In the genomic region with DNA sequence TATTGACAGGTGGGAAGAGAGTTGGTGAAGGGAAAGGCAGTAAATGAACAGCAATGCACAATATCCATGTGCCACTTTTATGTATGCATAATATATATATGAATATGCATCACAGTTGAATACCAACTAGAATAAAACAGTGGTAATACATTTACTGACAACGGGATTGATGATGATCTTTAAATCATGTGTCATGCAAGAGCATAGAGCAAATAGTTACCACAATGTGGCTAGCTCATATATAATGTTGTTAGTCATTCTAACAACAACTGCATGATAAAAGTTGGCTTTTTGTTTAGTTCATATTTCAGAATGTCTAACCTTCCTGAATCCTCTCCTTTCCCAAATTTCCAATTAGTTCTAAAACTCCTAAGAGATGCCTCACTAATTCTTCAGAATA, we compare ENCODE assay signal across 11 cellular contexts. TPM values are rescaled to one million over a fixed set of nuclear protein-coding genes. Genes with fewer than 3 reads are reported as not detected.
A peak's percentile ranks its signal among the peaks of the same experiment; 100 is the strongest.
DNase-seq lines count a peak whose midpoint lies in the region; TF ChIP-seq lines count a peak whose summit lies in the region.
"Had no signal": no experiment of that assay in that cellular context is flagged by ENCODE, and none has a peak within 500 bp of the region (broad histone marks: within the 10 kb centered on the region; RNA-seq: fewer than 3 reads in every experiment).

No MANE protein-coding gene starts in this region.

- H3K36me3 ChIP-seq in GM23248 (ENCODE audit: low read depth): no peaks in the 10 kb centered on the region
- no peaks in the 10 kb centered on the region for H3K36me3 ChIP-seq in Loucy (ENCODE audit: insufficient read depth, low read length)
- H3K36me3 ChIP-seq in neuronal stem cell (replicated peaks in 1 of 2; ENCODE audit: control insufficient read depth in 2 of 2, insufficient read depth in 2 of 2, low read length in 2 of 2): no peaks in the 10 kb centered on the region
- H3K36me3 ChIP-seq: HAP-1 had no signal

- no peak overlapping the region for H2BK12ac ChIP-seq in neuronal stem cell (ENCODE audit: low read length)

- no peak overlapping the region for H4K8ac ChIP-seq in neuronal stem cell (ENCODE audit: low read depth, low read length)

- no peak overlapping the region for H3K14ac ChIP-seq in neuronal stem cell (ENCODE audit: low read length)

- no peak overlapping the region for H2BK5ac ChIP-seq in neuronal stem cell (ENCODE audit: low read length)

- in situ Hi-C loops in GM23248 (cut with MboI): no loop called here

- H3K27me3 ChIP-seq in GM23248 (replicated peaks; ENCODE audit: insufficient read depth) (no peaks in the 10 kb centered on the region), Loucy (ENCODE audit: insufficient read depth, low read length, poor library complexity, severe bottlenecking) (no peaks in the 10 kb centered on the region), neuronal stem cell (ENCODE audit: control insufficient read depth in 3 of 3, insufficient read depth in 3 of 3, low read depth in 1 of 3, low read length in 3 of 3) (no peaks in the 10 kb centered on the region)

- no peaks in the 10 kb centered on the region for H3K9me3 ChIP-seq in GM23248 (ENCODE audit: low read depth)
- no peaks in the 10 kb centered on the region for H3K9me3 ChIP-seq in Loucy (ENCODE audit: insufficient read depth, low read depth, low read length)
- no peaks in the 10 kb centered on the region for H3K9me3 ChIP-seq in neuronal stem cell (replicated peaks in 1 of 2; ENCODE audit: control insufficient read depth in 2 of 2, insufficient read depth in 1 of 2, low read depth in 1 of 2, low read length in 2 of 2)
- H3K9me3 ChIP-seq: A549, HAP-1 had no signal

- H3F3A ChIP-seq in GM23248 (ENCODE audit: insufficient read depth) (no peaks in the 10 kb centered on the region), Loucy (ENCODE audit: low read depth) (no peaks in the 10 kb centered on the region)

- no peak overlapping the region for H3K18ac ChIP-seq in neuronal stem cell (ENCODE audit: low read length)

- H3K27ac ChIP-seq in GM23248 (no peak overlapping the region), neuronal stem cell (replicated peaks; ENCODE audit: low read length) (no peak overlapping the region)
- H3K27ac ChIP-seq: A549 had no signal

- H2BK15ac ChIP-seq in neuronal stem cell (ENCODE audit: low read length): no peak overlapping the region

- H4K20me1 ChIP-seq in GM23248 (ENCODE audit: insufficient read depth) (no peaks in the 10 kb centered on the region), Loucy (ENCODE audit: insufficient read depth, low read length, poor library complexity, severe bottlenecking) (no peaks in the 10 kb centered on the region)

- no peaks in the 10 kb centered on the region for H3K9me2 ChIP-seq in GM23248 (ENCODE audit: insufficient read depth)
- H3K9me2 ChIP-seq in Loucy (replicated peaks; ENCODE audit: low read depth, low read length): no peaks in the 10 kb centered on the region

- H3K4me3 ChIP-seq in GM23248: no peak overlapping the region
- H3K4me3 ChIP-seq in Loucy (ENCODE audit: low read length, poor library complexity, severe bottlenecking): no peak overlapping the region
- H3K4me3 ChIP-seq in fibroblast of the aortic adventitia (ENCODE audit: low read depth, low read length): no peak overlapping the region
- no peak overlapping the region for H3K4me3 ChIP-seq in neuronal stem cell (ENCODE audit: low read length in 2 of 2)
- H3K4me3 ChIP-seq: A549, HAP-1 had no signal

- no peak overlapping the region for H3K4me2 ChIP-seq in GM23248 (ENCODE audit: unreplicated experiment)
- peak overlapping the region; percentile 24 for H3K4me2 ChIP-seq in Loucy (ENCODE audit: low read depth, low read length, poor library complexity, severe bottlenecking)
- no peak overlapping the region for H3K4me2 ChIP-seq in neuronal stem cell (ENCODE audit: insufficient read depth, low read length, poor library complexity, severe bottlenecking)
- H3K4me2 ChIP-seq: A549 had no signal

- 59 to 69% methylated on average over 1 of the region's 1 CpG for WGBS in GM23248 (ENCODE audit: low coverage in 1 of 2, low lambda C conversion rate in 2 of 2, missing lambda C conversion rate in 2 of 2), 2 experiments
- no CpG with 5 or more reads among the region's 1 CpG for WGBS in neuronal stem cell (ENCODE audit: extremely low coverage in 2 of 2, insufficient read length in 2 of 2, insufficient replicate concordance in 1 of 2), 2 donors

- H3K4ac ChIP-seq in neuronal stem cell (ENCODE audit: low read length): no peak overlapping the region

- no peak overlapping the region for H3K9ac ChIP-seq in GM23248
- no peak overlapping the region for H3K9ac ChIP-seq in Loucy (ENCODE audit: low read depth, low read length, poor library complexity, severe bottlenecking)
- no peak overlapping the region for H3K9ac ChIP-seq in neuronal stem cell (ENCODE audit: low read depth, low read length, poor library complexity)

- H4K91ac ChIP-seq in neuronal stem cell (ENCODE audit: low read depth, low read length, poor library complexity): no peak overlapping the region

- no peak overlapping the region for H2AFZ ChIP-seq in GM23248
- peak overlapping the region; percentile 43 for H2AFZ ChIP-seq in Loucy (ENCODE audit: low read length)
- H2AFZ ChIP-seq in neuronal stem cell (ENCODE audit: low read length): no peak overlapping the region

- H3K4me1 ChIP-seq in GM23248 (ENCODE audit: insufficient read depth): no peaks in the 10 kb centered on the region
- H3K4me1 ChIP-seq in Loucy (ENCODE audit: insufficient read depth, low read length, poor library complexity, severe bottlenecking): peaks cover 13% of the 10 kb centered on the region
- H3K4me1 ChIP-seq in neuronal stem cell (ENCODE audit: control insufficient read depth in 2 of 2, insufficient read depth in 1 of 2, low read depth in 1 of 2, low read length in 2 of 2): peaks cover 0 to 2% of the 10 kb centered on the region in 2 donors
- H3K4me1 ChIP-seq: A549, HAP-1 had no signal

- DNase-seq in GM23248 (peak; percentile 38), fibroblast of the aortic adventitia (ENCODE audit: low read depth) (peak; percentile 8), NCI-H510A (lab: John Stamatoyannopoulos, UW) (no peak), midbrain (lab: John Stamatoyannopoulos, UW) (no peak), neuronal stem cell (ENCODE audit: low spot score) (no peak)
- DNase-seq: CD8-positive, alpha-beta T cell; COR-L47; HFFc6 had no signal

- H3K79me2 ChIP-seq in GM23248 (ENCODE audit: insufficient read depth) (no peaks in the 10 kb centered on the region), Loucy (ENCODE audit: insufficient read depth, low read length) (no peaks in the 10 kb centered on the region)

- no peak overlapping the region for H2BK120ac ChIP-seq in neuronal stem cell (ENCODE audit: low read depth, low read length)

- no peak overlapping the region for H2AK5ac ChIP-seq in neuronal stem cell (ENCODE audit: low read depth, low read length)

- no peaks in the 10 kb centered on the region for H3K79me1 ChIP-seq in neuronal stem cell (ENCODE audit: low read depth, low read length)

- TF ChIP-seq CTCF in Loucy (conservative IDR thresholded peaks at IDR 0.05; ENCODE audit: low read length): no peak
- TF ChIP-seq CTCF in fibroblast of the aortic adventitia (IDR thresholded peaks at IDR 0.05; ENCODE audit: insufficient read depth, low read length): no peak

- no peak overlapping the region for H3K23ac ChIP-seq in neuronal stem cell (ENCODE audit: low read depth, low read length, poor library complexity)

RNA-seq across cellular contexts. Expression of a gene that starts 46.4 kb away (rescaled TPM):
- 16.4 and 27.7 TPM in 2 replicates for total RNA-seq in GM23248 (2014; rRNA removed; shearing (Covaris generic))
- polyA plus RNA-seq in GM23248 (2016; fragmentation: Nextera tagmentation; extraction: Ambion mirVana): 14.7 and 16.6 TPM in 2 replicates
- 6.5 and 25.0 TPM in 2 replicates for total RNA-seq in fibroblast of the aortic adventitia (ENCODE audit: low replicate concordance)
- polyA plus RNA-seq in neuronal stem cell (2013, experiment 1 of 2): 9.8 TPM
- polyA plus RNA-seq in neuronal stem cell (2013, experiment 2 of 2): 10.5 TPM

Comparison
In these comparisons a context has a peak if more than half of its experiments do, and no peak if none do; other contexts are left out.
1. DNase-seq: peak in GM23248 (single experiment) and fibroblast of the aortic adventitia (single experiment); none in NCI-H510A (single experiment), midbrain (single experiment) and neuronal stem cell (single experiment).